Comparison of ENCODE assay signal across 8 cellular contexts in genomic region chr2:177391822-177392372, GRCh38. TPM values are rescaled to one million over a fixed set of nuclear protein-coding genes. Genes with fewer than 3 reads are reported as not detected.
DNase-seq lines count a peak whose midpoint lies in the region; ATAC-seq and TF ChIP-seq lines count a peak whose summit lies in the region.

No MANE protein-coding gene starts in this region.

- peak overlapping the region; percentile 94 for H3K4me3 Mint-ChIP-seq in activated T-cell treated with anti-CD3 and anti-CD28 coated beads, Interleukin-2, amount 50 U/mL, for 24 hours
- H3K4me3 Mint-ChIP-seq in activated naive CD8-positive, alpha-beta T cell treated with anti-CD3 and anti-CD28 coated beads, Interleukin-2, amount 10 ng/mL, durations not matched to agents 7 days and 5 days, result peak overlapping the region; percentile 94

- H3K27me3 ChIP-seq in liver (ENCODE audit: control insufficient read depth in 4 of 4, insufficient read depth in 4 of 4, low read length in 3 of 4) (no peaks in the 10 kb centered on the region), tibial nerve (no peaks in the 10 kb centered on the region)

- POLR2A ChIA-PET in activated naive CD8-positive, alpha-beta T cell treated with anti-CD3 and anti-CD28 coated beads, Interleukin-2, amount 10 ng/mL, durations not matched to agents 7 days and 5 days (lab: Charles Lee), result interaction anchor here (1.0 to 2.5 kb wide), 8 partner anchors 13 to 227 kb away, joined by 3 to 19 read pairs (median 4); partner anchors contain the start of gene NFE2L2

- TF ChIP-seq POLR2A in tibial nerve (IDR thresholded peaks at IDR 0.05), result no peak

- peak overlapping the region; percentile 93 for H3K27ac Mint-ChIP-seq in activated T-cell treated with anti-CD3 and anti-CD28 coated beads, Interleukin-2, amount 50 U/mL, for 24 hours
- H3K27ac Mint-ChIP-seq in activated naive CD8-positive, alpha-beta T cell treated with anti-CD3 and anti-CD28 coated beads, Interleukin-2, amount 10 ng/mL, durations not matched to agents 7 days and 5 days, result peak overlapping the region; percentile 94

- no peak for ATAC-seq in activated naive CD8-positive, alpha-beta T cell treated with anti-CD3 and anti-CD28 coated beads, Interleukin-2, amount 10 ng/mL, durations not matched to agents 7 days and 5 days (ENCODE audit: low read depth)
- no peak for ATAC-seq in HG03378 (IDR thresholded peaks at IDR 0.05; ENCODE audit: unreplicated experiment)

- no peaks in the 10 kb centered on the region for H3K36me3 ChIP-seq in liver (ENCODE audit: control insufficient read depth in 4 of 4, insufficient read depth in 3 of 4, low read depth in 1 of 4, low read length in 3 of 4)
- no peaks in the 10 kb centered on the region for H3K36me3 ChIP-seq in tibial nerve

- no peaks in the 10 kb centered on the region for H3K9me3 Mint-ChIP-seq in activated T-cell treated with anti-CD3 and anti-CD28 coated beads, Interleukin-2, amount 50 U/mL, for 24 hours
- H3K9me3 Mint-ChIP-seq in activated naive CD8-positive, alpha-beta T cell treated with anti-CD3 and anti-CD28 coated beads, Interleukin-2, amount 10 ng/mL, durations not matched to agents 7 days and 5 days, result no peaks in the 10 kb centered on the region

- peak overlapping the region in 1 of 2 donors; percentile 73 for H3K9ac ChIP-seq in liver (ENCODE audit: low read depth in 1 of 2, low read length in 2 of 2)

- WGBS in liver, result 41% methylated on average over 4 of the region's 4 CpGs
- 68 to 72% methylated on average over 4 of the region's 4 CpGs for WGBS in tibial nerve, 2 donors

- H3K9me3 ChIP-seq in liver (ENCODE audit: control insufficient read depth in 4 of 4, low read length in 3 of 4) (no peaks in the 10 kb centered on the region), tibial nerve (no peaks in the 10 kb centered on the region)

- DNase-seq in activated T-cell treated with anti-CD3 and anti-CD28 coated beads, Interleukin-2, amount 50 U/mL, for 24 hours, result no peak
- DNase-seq in activated T-cell treated with anti-CD3 and anti-CD28 coated beads for 4 hours (no peak), tibial nerve (ENCODE audit: low spot score in 2 of 2) (no peak), NCI-H69 (lab: John Stamatoyannopoulos, UW) (no peak)
- no peak for DNase-seq in activated naive CD8-positive, alpha-beta T cell treated with anti-CD3 and anti-CD28 coated beads, Interleukin-2, amount 10 ng/mL, durations not matched to agents 7 days and 5 days
- no peak for DNase-seq in stimulated activated CD8-positive, alpha-beta memory T cell treated with anti-CD3 and anti-CD28 coated beads, Interleukin-4, amount 100 ng/mL, for 48 hours

- H3K36me3 Mint-ChIP-seq in activated T-cell treated with anti-CD3 and anti-CD28 coated beads, Interleukin-2, amount 50 U/mL, for 24 hours (ENCODE audit: low read depth), result peaks cover 54% of the 10 kb centered on the region
- H3K36me3 Mint-ChIP-seq in activated naive CD8-positive, alpha-beta T cell treated with anti-CD3 and anti-CD28 coated beads, Interleukin-2, amount 10 ng/mL, durations not matched to agents 7 days and 5 days, result peaks cover 10% of the 10 kb centered on the region

- H3K4me1 ChIP-seq in liver (ENCODE audit: control insufficient read depth in 4 of 4, insufficient read depth in 4 of 4, low read length in 3 of 4) (peaks cover 5 to 46% (median 35%) of the 10 kb centered on the region in 4 donors), tibial nerve (peaks cover 0 to 44% (median 8%) of the 10 kb centered on the region in 4 donors)

- H3K27ac ChIP-seq in liver (ENCODE audit: low read depth in 1 of 2, low read length in 2 of 2), result peak overlapping the region in 1 of 2 donors; percentile 87
- peak overlapping the region in 3 of 4 donors; percentile 73 to 90 (median 88) for H3K27ac ChIP-seq in tibial nerve

- TF ChIP-seq RAD21 in liver (IDR thresholded peaks at IDR 0.05), result no peak

- H3K27me3 Mint-ChIP-seq in activated T-cell treated with anti-CD3 and anti-CD28 coated beads, Interleukin-2, amount 50 U/mL, for 24 hours, result no peaks in the 10 kb centered on the region
- no peaks in the 10 kb centered on the region for H3K27me3 Mint-ChIP-seq in activated naive CD8-positive, alpha-beta T cell treated with anti-CD3 and anti-CD28 coated beads, Interleukin-2, amount 10 ng/mL, durations not matched to agents 7 days and 5 days

- TF ChIP-seq EP300 in tibial nerve (IDR thresholded peaks at IDR 0.05), result no peak

- peaks cover 56% of the 10 kb centered on the region for H3K4me1 Mint-ChIP-seq in activated T-cell treated with anti-CD3 and anti-CD28 coated beads, Interleukin-2, amount 50 U/mL, for 24 hours (ENCODE audit: low read depth)
- peaks cover 39% of the 10 kb centered on the region for H3K4me1 Mint-ChIP-seq in activated naive CD8-positive, alpha-beta T cell treated with anti-CD3 and anti-CD28 coated beads, Interleukin-2, amount 10 ng/mL, durations not matched to agents 7 days and 5 days

- H3K4me3 ChIP-seq in liver (ENCODE audit: low read depth in 1 of 3, low read length in 3 of 3) (peak overlapping the region; percentile 90 to 97 (median 92)), tibial nerve (peak overlapping the region; percentile 60 to 88 (median 71))

- no peak for TF ChIP-seq CTCF in liver (IDR thresholded peaks at IDR 0.05; ENCODE audit: low read depth, low read length, missing input control)
- no peak for TF ChIP-seq CTCF in tibial nerve (IDR thresholded peaks at IDR 0.05)

TF ChIP-seq in liver, 16 proteins besides CTCF, POLR2A, EP300 and RAD21:
- TF ChIP-seq YY1 (IDR thresholded peaks at IDR 0.05) (no peak), RXRA (IDR thresholded peaks at IDR 0.05) (no peak), EGR1 (IDR thresholded peaks at IDR 0.05; ENCODE audit: low read depth in 2 of 2) (no peak), SP1 (IDR thresholded peaks at IDR 0.05) (no peak), REST (IDR thresholded peaks at IDR 0.05) (no peak), FOXA1 (IDR thresholded peaks at IDR 0.05) (no peak), TAF1 (conservative IDR thresholded peaks at IDR 0.05) (no peak), NR2F2 (IDR thresholded peaks at IDR 0.05) (no peak), FOXA2 (IDR thresholded peaks at IDR 0.05) (no peak), MAX (IDR thresholded peaks at IDR 0.05) (no peak), HNF4G (IDR thresholded peaks at IDR 0.05) (no peak), JUND (IDR thresholded peaks at IDR 0.05) (no peak), GABPA (IDR thresholded peaks at IDR 0.05 in 1 of 2, conservative IDR thresholded peaks at IDR 0.05 in 1 of 2) (no peak), HNF4A (conservative IDR thresholded peaks at IDR 0.05) (no peak), ATF3 (IDR thresholded peaks at IDR 0.05) (no peak)
- TF ChIP-seq, protein P1, sequence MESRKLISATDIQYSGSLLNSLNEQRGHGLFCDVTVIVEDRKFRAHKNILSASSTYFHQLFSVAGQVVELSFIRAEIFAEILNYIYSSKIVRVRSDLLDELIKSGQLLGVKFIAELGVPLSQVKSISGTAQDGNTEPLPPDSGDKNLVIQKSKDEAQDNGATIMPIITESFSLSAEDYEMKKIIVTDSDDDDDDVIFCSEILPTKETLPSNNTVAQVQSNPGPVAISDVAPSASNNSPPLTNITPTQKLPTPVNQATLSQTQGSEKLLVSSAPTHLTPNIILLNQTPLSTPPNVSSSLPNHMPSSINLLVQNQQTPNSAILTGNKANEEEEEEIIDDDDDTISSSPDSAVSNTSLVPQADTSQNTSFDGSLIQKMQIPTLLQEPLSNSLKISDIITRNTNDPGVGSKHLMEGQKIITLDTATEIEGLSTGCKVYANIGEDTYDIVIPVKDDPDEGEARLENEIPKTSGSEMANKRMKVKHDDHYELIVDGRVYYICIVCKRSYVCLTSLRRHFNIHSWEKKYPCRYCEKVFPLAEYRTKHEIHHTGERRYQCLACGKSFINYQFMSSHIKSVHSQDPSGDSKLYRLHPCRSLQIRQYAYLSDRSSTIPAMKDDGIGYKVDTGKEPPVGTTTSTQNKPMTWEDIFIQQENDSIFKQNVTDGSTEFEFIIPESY (IDR thresholded peaks at IDR 0.05), result no peak

RNA-seq across cellular contexts. Expression of gene AGPS, which starts 0.7 kb away (rescaled TPM):
- 10 to 100 TPM; 46.1 to 46.4 TPM for total RNA-seq in activated naive CD8-positive, alpha-beta T cell treated with anti-CD3 and anti-CD28 coated beads, Interleukin-2, amount 10 ng/mL, durations not matched to agents 7 days and 5 days
- total RNA-seq in liver (10 to 100 TPM; 29.0 to 46.9 TPM), tibial nerve (10 to 100 TPM; 33.9 to 47.9 (median 40.1) TPM)
- polyA plus RNA-seq in liver, result 1 to 10 TPM; 6.3 to 7.6 TPM
